ENCODE assay signal across 8 cellular contexts in genomic region chr9:63817622-63818518, GRCh38.
DNase-seq lines count a peak whose midpoint lies in the region; ATAC-seq and TF ChIP-seq lines count a peak whose summit lies in the region.

No MANE protein-coding gene starts in this region.

- H3K4me1 Mint-ChIP-seq in endodermal cell, result peaks cover 6% of the 10 kb centered on the region

- DNase-seq in activated CD4-positive, alpha-beta T cell treated with anti-CD3 and anti-CD28 coated beads for 48 hours, result peak; percentile 77
- peak; percentile 89 for DNase-seq in endodermal cell
- DNase-seq in stimulated activated CD8-positive, alpha-beta memory T cell treated with anti-CD3 and anti-CD28 coated beads, Interleukin-7, amount 100 ng/mL, for 24 hours (ENCODE audit: low read depth), result peak; percentile 37
- no peak for DNase-seq in HT-29 (ENCODE audit: low spot score)
- DNase-seq in SHP77 treated with DMSO at 0.1 percent for 48 hours (lab: John Stamatoyannopoulos, UW), result no peak

- H3K9me3 ChIP-seq in endodermal cell (ENCODE audit: control insufficient read depth, low read length) (peaks cover 20% of the 10 kb centered on the region), mucosa of rectum (ENCODE audit: control insufficient read depth in 2 of 2, low read length in 2 of 2) (peaks cover 0 to 3% of the 10 kb centered on the region in 2 donors)

- no peak overlapping the region for H3K9ac ChIP-seq in endodermal cell (ENCODE audit: extremely low read depth, low read length, poor library complexity, severe bottlenecking)
- H3K9ac ChIP-seq in mucosa of rectum (ENCODE audit: low read depth in 1 of 2, low read length in 2 of 2), result peak overlapping the region; percentile 8 to 24

- peak overlapping the region; percentile 48 for H3K4me3 Mint-ChIP-seq in endodermal cell

- peak overlapping the region; percentile 63 for H3K4me3 ChIP-seq in endodermal cell (ENCODE audit: low read length)
- peak overlapping the region; percentile 36 to 69 for H3K4me3 ChIP-seq in mucosa of rectum (ENCODE audit: low read length in 2 of 2)

- no peak overlapping the region for H3K27ac Mint-ChIP-seq in endodermal cell

- H3K4me1 ChIP-seq in endodermal cell (ENCODE audit: control insufficient read depth, insufficient read depth, low read length) (no peaks in the 10 kb centered on the region), mucosa of rectum (ENCODE audit: control insufficient read depth in 2 of 2, insufficient read depth in 2 of 2, low read length in 2 of 2) (peaks cover 0 to 4% of the 10 kb centered on the region in 2 donors)

- WGBS in endodermal cell (ENCODE audit: insufficient coverage in 1 of 2, insufficient read length in 1 of 2), 2 experiments, result 42 to 45% methylated on average over 31 to 41 of the region's 41 CpGs

- H3K27me3 ChIP-seq in endodermal cell (ENCODE audit: control insufficient read depth, insufficient read depth, low read length, poor library complexity, severe bottlenecking), result peaks cover 30% of the 10 kb centered on the region
- H3K27me3 ChIP-seq in mucosa of rectum (ENCODE audit: control insufficient read depth in 2 of 2, insufficient read depth in 2 of 2, low read length in 2 of 2), result peaks cover 7 to 11% of the 10 kb centered on the region in 2 donors

- H3K36me3 ChIP-seq in endodermal cell (ENCODE audit: control insufficient read depth, insufficient read depth, low read length) (no peaks in the 10 kb centered on the region), mucosa of rectum (ENCODE audit: control insufficient read depth in 2 of 2, insufficient read depth in 2 of 2, low read length in 2 of 2) (no peaks in the 10 kb centered on the region)

- H3K36me3 Mint-ChIP-seq in endodermal cell (ENCODE audit: low read depth), result peaks cover 2% of the 10 kb centered on the region

- peaks cover 76% of the 10 kb centered on the region for H3K9me3 Mint-ChIP-seq in endodermal cell

- H3K27me3 Mint-ChIP-seq in endodermal cell (ENCODE audit: insufficient read depth), result peaks cover 34% of the 10 kb centered on the region

- ATAC-seq in GM18868 (IDR thresholded peaks at IDR 0.05; ENCODE audit: unreplicated experiment) (peak; percentile 60), HG03095 (IDR thresholded peaks at IDR 0.05; ENCODE audit: unreplicated experiment) (peak; percentile 58)

- H3K27ac ChIP-seq in endodermal cell (ENCODE audit: low read depth, low read length) (no peak overlapping the region), mucosa of rectum (ENCODE audit: low read depth in 2 of 2, low read length in 2 of 2) (peak overlapping the region in 1 of 2 donors; percentile 56)

- no peak for TF ChIP-seq CTCF in endodermal cell (conservative IDR thresholded peaks at IDR 0.05)

Comparison
In these comparisons a context has a peak if more than half of its experiments do, and no peak if none do; other contexts are left out.
1. DNase-seq: peak in activated CD4-positive, alpha-beta T cell treated with anti-CD3 and anti-CD28 coated beads for 48 hours (single experiment), endodermal cell (single experiment) and stimulated activated CD8-positive, alpha-beta memory T cell treated with anti-CD3 and anti-CD28 coated beads, Interleukin-7, amount 100 ng/mL, for 24 hours (single experiment); none in HT-29 (single experiment) and SHP77 treated with DMSO at 0.1 percent for 48 hours (single experiment).